ENCODE assay signal across 10 cellular contexts in the genomic region with DNA sequence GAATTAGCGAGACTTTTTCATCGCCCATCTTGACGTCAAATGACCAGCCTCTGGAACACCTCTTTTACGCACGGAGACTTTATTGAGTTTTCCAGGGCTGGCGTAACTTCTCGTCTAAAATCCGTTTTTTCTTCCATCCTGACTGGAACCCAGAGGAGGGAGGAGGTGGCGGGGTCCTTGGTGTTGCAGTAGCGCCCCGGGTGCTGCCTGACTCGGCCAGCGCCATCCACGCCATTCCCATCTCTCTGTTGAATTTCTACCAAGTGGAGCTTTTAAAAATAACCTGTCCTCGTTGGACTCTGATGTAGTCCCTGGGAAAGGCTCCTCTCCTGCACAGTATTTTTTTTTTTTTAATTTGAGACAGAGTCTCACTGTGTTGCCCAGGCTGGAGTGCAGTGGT.
"Had no signal": no experiment of that assay in that cellular context is flagged by ENCODE, and none has a peak within 500 bp of the region (broad histone marks: within the 10 kb centered on the region; RNA-seq: fewer than 3 reads in every experiment).

No MANE protein-coding gene starts in this region.

- H3K4me2 ChIP-seq: GM23338 had no signal

- H3K4me3 ChIP-seq: GM23248, GM23338, HAP-1 had no signal

- H3K9ac ChIP-seq: GM23248 had no signal

- H3K4me1 ChIP-seq: HAP-1 had no signal

- H2AFZ ChIP-seq: GM23248, GM23338 had no signal

- H3K9me3 ChIP-seq: HAP-1 had no signal

- H3K27ac Mint-ChIP-seq: GM23338, H9, HFFc6 had no signal

- FAIRE-seq: H54 had no signal

- H3K9me3 Mint-ChIP-seq: GM23338, H9, HFFc6 had no signal

- H3K4me3 Mint-ChIP-seq: GM23338, H9, HFFc6 had no signal

- H3K27ac ChIP-seq: GM23248 had no signal

- ATAC-seq: GM23338, HCT116 had no signal

- H3K36me3 ChIP-seq: HAP-1 had no signal

- DNase-seq: GM23248, GOT3, H7, H9, HCEC 1CT, HFFc6 had no signal

- H3K4me1 Mint-ChIP-seq: GM23338, H9 had no signal
